In the genomic region with DNA sequence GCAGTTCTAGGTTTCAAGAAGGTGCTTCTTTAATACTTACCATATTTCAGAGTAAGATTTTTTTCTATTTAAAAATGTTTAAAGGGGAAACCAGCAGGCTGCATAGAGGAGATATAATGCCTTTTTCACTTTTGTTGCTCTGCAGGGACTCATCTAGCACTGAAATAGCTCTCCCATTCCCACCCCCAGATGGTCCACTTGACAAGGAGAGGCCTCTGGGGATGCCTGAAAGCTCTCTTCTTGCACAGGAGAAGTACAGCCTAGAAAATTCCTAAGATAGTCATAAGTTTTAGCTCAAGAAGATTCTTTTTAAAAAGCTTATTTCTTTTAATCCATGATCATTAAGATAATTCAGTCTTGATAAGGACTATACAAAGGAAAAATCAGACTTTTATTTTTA, we compare ENCODE assay signal across 18 cellular contexts.
A peak's percentile ranks its signal among the peaks of the same experiment; 100 is the strongest.
DNase-seq lines count a peak whose midpoint lies in the region; TF ChIP-seq lines count a peak whose summit lies in the region.
"Had no signal": no experiment of that assay in that cellular context is flagged by ENCODE, and none has a peak within 500 bp of the region (broad histone marks: within the 10 kb centered on the region; RNA-seq: fewer than 3 reads in every experiment).

No MANE protein-coding gene starts in this region.

- no peaks in the 10 kb centered on the region for H3K4me1 ChIP-seq in adipocyte (ENCODE audit: control insufficient read depth, insufficient read depth, low read length)
- H3K4me1 ChIP-seq in osteoblast (ENCODE audit: insufficient read depth, low read length): peaks cover 6% of the 10 kb centered on the region
- H3K4me1 ChIP-seq: Peyer's patch had no signal

- no peak overlapping the region for H3K9ac ChIP-seq in adipocyte (ENCODE audit: low read length)
- H3K9ac ChIP-seq: KMS-11 had no signal

- H3K4me3 ChIP-seq in adipocyte (ENCODE audit: low read length) (no peak overlapping the region), osteoblast (ENCODE audit: insufficient read depth, low read length) (no peak overlapping the region)
- H3K4me3 ChIP-seq: Peyer's patch had no signal

- no peak overlapping the region for H3K4me2 ChIP-seq in osteoblast (ENCODE audit: insufficient read depth, low read length)
- H3K4me2 ChIP-seq: KMS-11 had no signal

- H4K20me1 ChIP-seq in osteoblast (ENCODE audit: insufficient read depth, low read length): no peaks in the 10 kb centered on the region

- H3K27me3 ChIP-seq in adipocyte (replicated peaks; ENCODE audit: control insufficient read depth, insufficient read depth, low read length): no peaks in the 10 kb centered on the region
- H3K27me3 ChIP-seq in osteoblast (ENCODE audit: insufficient read depth, low read length): no peaks in the 10 kb centered on the region
- H3K27me3 ChIP-seq: Peyer's patch had no signal

- H3K36me3 ChIP-seq in adipocyte (ENCODE audit: control insufficient read depth, insufficient read depth, low read length, severe bottlenecking) (no peaks in the 10 kb centered on the region), osteoblast (ENCODE audit: insufficient read depth, low read length) (no peaks in the 10 kb centered on the region)
- H3K36me3 ChIP-seq: Peyer's patch had no signal

- TF ChIP-seq CTCF in osteoblast (IDR thresholded peaks at IDR 0.05; ENCODE audit: extremely low read depth, low read depth, low read length) (no peak), GM10266 (IDR thresholded peaks at IDR 0.05; ENCODE audit: control insufficient read depth, insufficient read depth, low read depth, missing control alignments) (no peak)

- no peak overlapping the region for H2AFZ ChIP-seq in osteoblast (ENCODE audit: low read length)

- H3K27ac ChIP-seq in osteoblast (ENCODE audit: low read depth, low read length): no peak overlapping the region
- H3K27ac ChIP-seq: C4-2B, KMS-11, Peyer's patch had no signal

- H3K9me3 ChIP-seq in adipocyte (ENCODE audit: control insufficient read depth, low read length): no peaks in the 10 kb centered on the region
- H3K9me3 ChIP-seq in osteoblast (ENCODE audit: low read depth, low read length): no peaks in the 10 kb centered on the region
- H3K9me3 ChIP-seq: Peyer's patch had no signal

- in situ Hi-C loops in G401 (cut with HindIII; ENCODE audit: low sequenced_read_pairs): no loop called here

- H3K79me2 ChIP-seq in osteoblast (ENCODE audit: insufficient read depth, low read length): peaks cover 58% of the 10 kb centered on the region

- peak; percentile 12 for DNase-seq in EH (ENCODE audit: low read depth)
- DNase-seq in NCI-H2171 (lab: John Stamatoyannopoulos, UW): peak; percentile 85
- DNase-seq in adipocyte (ENCODE audit: low read depth): peak; percentile 30
- peak; percentile 37 for DNase-seq in osteoblast (ENCODE audit: insufficient read length, low spot score, missing footprints)
- DNase-seq in GM10266 (ENCODE audit: extremely low spot score): no peak
- no peak for DNase-seq in stimulated activated CD4-positive, alpha-beta T cell treated with anti-CD3 and anti-CD28 coated beads, Interleukin-4, amount 100 ng/mL, for 1 hour
- DNase-seq in G401 (ENCODE audit: low spot score): no peak
- DNase-seq: Calu3; CD8-positive, alpha-beta memory T cell; DMS53; EL; IMR-90; NCI-H1105; NCI-H146; NCI-H82; Peyer's patch had no signal

Comparison
In these comparisons a context has a peak if more than half of its experiments do, and no peak if none do; other contexts are left out.
1. DNase-seq: peak in EH (single experiment), NCI-H2171 (single experiment), adipocyte (single experiment) and osteoblast (single experiment); none in GM10266 (single experiment), stimulated activated CD4-positive, alpha-beta T cell treated with anti-CD3 and anti-CD28 coated beads, Interleukin-4, amount 100 ng/mL, for 1 hour (single experiment) and G401 (single experiment).